In the genomic region with DNA sequence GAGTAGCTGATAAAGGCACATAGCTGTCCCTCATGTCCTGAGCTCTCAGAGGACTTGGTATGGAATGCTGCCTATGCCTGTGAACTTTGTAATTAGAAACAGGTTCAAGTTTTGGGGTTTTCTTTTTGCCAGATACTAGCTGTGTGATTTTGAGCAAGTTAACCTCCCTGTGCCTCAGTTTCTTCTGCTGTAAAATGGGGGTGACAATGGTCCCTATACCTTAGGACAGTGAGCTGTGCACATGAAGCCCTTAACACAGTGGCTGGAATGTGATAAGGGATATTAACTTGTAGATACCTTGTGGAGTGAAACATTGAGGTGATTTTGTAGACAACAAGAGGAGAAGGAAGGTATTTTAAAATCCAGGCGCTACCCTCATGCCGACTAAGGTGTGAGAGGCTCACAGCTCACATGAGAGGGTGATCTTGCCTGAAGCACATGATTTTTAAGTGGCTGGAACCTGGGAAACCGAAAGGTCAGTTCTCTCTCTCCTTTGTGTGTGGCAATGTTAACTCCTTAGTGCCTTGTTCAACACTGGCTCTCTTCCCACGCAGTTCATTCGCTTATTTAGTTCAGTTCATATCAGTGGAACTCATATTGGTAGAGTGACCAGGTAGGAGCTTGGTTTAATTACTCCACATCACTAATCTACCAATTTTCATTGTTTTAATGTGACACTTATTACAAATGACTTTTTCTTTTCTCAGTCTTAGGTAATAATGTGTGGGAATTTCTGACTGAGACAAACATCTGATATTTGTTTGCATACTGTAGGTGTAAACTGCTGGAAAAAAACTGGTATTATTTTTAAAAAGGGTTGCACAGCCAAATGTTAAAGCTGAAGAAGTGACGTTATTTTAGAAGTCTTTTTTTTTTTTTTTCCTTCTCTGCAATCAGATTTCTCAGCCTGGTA, we compare ENCODE assay signal across 15 cellular contexts.
DNase-seq lines count a peak whose midpoint lies in the region; ATAC-seq, FAIRE-seq and TF ChIP-seq lines count a peak whose summit lies in the region.
"Had no signal": no experiment of that assay in that cellular context is flagged by ENCODE, and none has a peak within 500 bp of the region (broad histone marks: within the 10 kb centered on the region; RNA-seq: fewer than 3 reads in every experiment).

No MANE protein-coding gene starts in this region.

- no peak overlapping the region for H3K4me2 ChIP-seq in GM12878 (ENCODE audit: control insufficient read depth, insufficient read depth)

- no peak overlapping the region for H2AFZ ChIP-seq in GM12878 (ENCODE audit: control insufficient read depth, low read depth, low read length)

- TF ChIP-seq CTCF in GM12878 (IDR thresholded peaks at IDR 0.05 in 2 of 3, conservative IDR thresholded peaks at IDR 0.05 in 1 of 3; ENCODE audit: control insufficient read depth in 2 of 3, extremely low read depth in 1 of 3, insufficient read depth in 1 of 3, low read depth in 3 of 3, low read length in 3 of 3) (no peak), retinal pigment epithelial cell (conservative IDR thresholded peaks at IDR 0.05; ENCODE audit: low read depth, low read length) (no peak)

- no peaks in the 10 kb centered on the region for H4K20me1 ChIP-seq in GM12878 (ENCODE audit: control insufficient read depth, insufficient read depth)

- WGBS in GM12878 (ENCODE audit: insufficient coverage, insufficient replicate concordance, low lambda C conversion rate, missing lambda C conversion rate): 83% methylated on average over 6 of the region's 6 CpGs

- H3K4me3 ChIP-seq in GM12878 (no peak overlapping the region), retinal pigment epithelial cell (ENCODE audit: low read length) (no peak overlapping the region)
- H3K4me3 ChIP-seq: transverse colon had no signal

- SMC1A ChIA-PET in GM12878 (lab: Charles Lee; ENCODE audit: uncharacterized antibody, unreplicated experiment): interaction anchor here (0.8 to 23.0 kb wide), 20 partner anchors 9 to 330 kb away, joined by 3 to 429 read pairs (median 4); no protein-coding TSS in a partner anchor

- RAD21 ChIA-PET in GM12878 (lab: Charles Lee; ENCODE audit: unreplicated experiment): interaction anchor here (0.6 to 13.5 kb wide), 21 partner anchors 8 to 328 kb away, joined by 3 to 264 read pairs (median 4); a partner anchor contains a TSS

- ATAC-seq in GM12878: peak; percentile 58

- no peaks in the 10 kb centered on the region for H3K9me3 ChIP-seq in GM12878 (replicated peaks; ENCODE audit: control insufficient read depth, insufficient read depth, low read length)
- H3K9me3 ChIP-seq: transverse colon had no signal

- H3K9ac ChIP-seq in GM12878 (ENCODE audit: control insufficient read depth, insufficient read depth, low read length): no peak overlapping the region

- POLR2A ChIA-PET in GM12878 (lab: Charles Lee): interaction anchor here (0.6 to 2.1 kb wide), 12 partner anchors 10 to 324 kb away, joined by 3 to 23 read pairs (median 4); no protein-coding TSS in a partner anchor

- peak; percentile 8 for DNase-seq in NCI-H1092 treated with DMSO at 0.1 percent for 48 hours (lab: John Stamatoyannopoulos, UW)
- no peak for DNase-seq in NCI-H1092 (lab: John Stamatoyannopoulos, UW)
- DNase-seq in GM12878 (ENCODE audit: low read depth, low spot score): no peak
- peak; percentile 48 for DNase-seq in islet precursor cell
- peak; percentile 64 for DNase-seq in retinal pigment epithelial cell (ENCODE audit: low read depth)
- no peak for DNase-seq in amniotic stem cell (lab: John Stamatoyannopoulos, UW)
- no peak for DNase-seq in ecto neural progenitor cell (ENCODE audit: low spot score)
- no peak for DNase-seq in stimulated activated CD4-positive, alpha-beta T cell treated with anti-CD3 and anti-CD28 coated beads, Interleukin-2, amount 100 ng/mL, for 48 hours
- DNase-seq: activated effector memory CD4-positive, alpha-beta T cell treated with anti-CD3 and anti-CD28 coated beads, Interleukin-2, amount 50 U/mL, for 16 hours; DMS79 treated with DMSO at 0.1 percent for 48 hours; effector CD8-positive, alpha-beta T cell; NCI-H187; transverse colon had no signal

- BruUV-seq in GM12878 (replicated peaks; lab: Mats Ljungman, UMichigan): no TSS peak

- H3K27me3 ChIP-seq in GM12878 (replicated peaks in 1 of 2; ENCODE audit: control insufficient read depth in 2 of 2, insufficient read depth in 2 of 2, low read length in 1 of 2): no peaks in the 10 kb centered on the region
- H3K27me3 ChIP-seq: transverse colon had no signal

- no peak for TF ChIP-seq EP300 in GM12878 (IDR thresholded peaks at IDR 0.05; ENCODE audit: borderline replicate concordance in 1 of 2, control insufficient read depth in 1 of 2, low read depth in 2 of 2, low read length in 2 of 2)

- in situ Hi-C loops in GM12878 (cut with MboI): no loop called here

- no peaks in the 10 kb centered on the region for H3K4me1 ChIP-seq in GM12878 (ENCODE audit: control insufficient read depth, insufficient read depth, low read length)

- TF ChIP-seq POLR2A in GM12878 (IDR thresholded peaks at IDR 0.05; ENCODE audit: low read depth, low read length): no peak

- H3K27ac ChIP-seq in GM12878 (ENCODE audit: control insufficient read depth, insufficient read depth): no peak overlapping the region
- H3K27ac ChIP-seq: 22Rv1, C4-2B, transverse colon had no signal

- CTCF ChIA-PET in GM12878 (lab: Yijun Ruan, JAX): interaction anchor here (0.5 to 2.1 kb wide), 12 partner anchors 9 to 380 kb away, joined by 3 to 17 read pairs (median 4); no protein-coding TSS in a partner anchor

- peaks cover 5 to 8% of the 10 kb centered on the region in 2 experiments for H3K36me3 ChIP-seq in GM12878 (ENCODE audit: control insufficient read depth in 2 of 2, insufficient read depth in 2 of 2, low read length in 1 of 2)
- H3K36me3 ChIP-seq: transverse colon had no signal

- intact Hi-C loops in GM12878 (cut with micrococcal nuclease; ENCODE audit: unreplicated experiment): no loop called here

- FAIRE-seq in GM12878 (lab: Jason Lieb, UNC): no peak

- H3K79me2 ChIP-seq in GM12878 (ENCODE audit: control insufficient read depth, insufficient read depth, low read length): no peaks in the 10 kb centered on the region

- no peak for TF ChIP-seq RAD21 in GM12878 (IDR thresholded peaks at IDR 0.05; ENCODE audit: insufficient read depth, low read depth, low read length)

TF ChIP-seq in GM12878, 131 proteins besides CTCF, POLR2A, EP300 and RAD21 (continues in another document):
- TF ChIP-seq LARP7 (IDR thresholded peaks at IDR 0.05): no peak
- no peak for TF ChIP-seq PAX5 (IDR thresholded peaks at IDR 0.05; ENCODE audit: borderline replicate concordance, low read depth, low read length)
- no peak for TF ChIP-seq CBX3 (IDR thresholded peaks at IDR 0.05; ENCODE audit: borderline replicate concordance, low read depth)
- TF ChIP-seq, protein P1, sequence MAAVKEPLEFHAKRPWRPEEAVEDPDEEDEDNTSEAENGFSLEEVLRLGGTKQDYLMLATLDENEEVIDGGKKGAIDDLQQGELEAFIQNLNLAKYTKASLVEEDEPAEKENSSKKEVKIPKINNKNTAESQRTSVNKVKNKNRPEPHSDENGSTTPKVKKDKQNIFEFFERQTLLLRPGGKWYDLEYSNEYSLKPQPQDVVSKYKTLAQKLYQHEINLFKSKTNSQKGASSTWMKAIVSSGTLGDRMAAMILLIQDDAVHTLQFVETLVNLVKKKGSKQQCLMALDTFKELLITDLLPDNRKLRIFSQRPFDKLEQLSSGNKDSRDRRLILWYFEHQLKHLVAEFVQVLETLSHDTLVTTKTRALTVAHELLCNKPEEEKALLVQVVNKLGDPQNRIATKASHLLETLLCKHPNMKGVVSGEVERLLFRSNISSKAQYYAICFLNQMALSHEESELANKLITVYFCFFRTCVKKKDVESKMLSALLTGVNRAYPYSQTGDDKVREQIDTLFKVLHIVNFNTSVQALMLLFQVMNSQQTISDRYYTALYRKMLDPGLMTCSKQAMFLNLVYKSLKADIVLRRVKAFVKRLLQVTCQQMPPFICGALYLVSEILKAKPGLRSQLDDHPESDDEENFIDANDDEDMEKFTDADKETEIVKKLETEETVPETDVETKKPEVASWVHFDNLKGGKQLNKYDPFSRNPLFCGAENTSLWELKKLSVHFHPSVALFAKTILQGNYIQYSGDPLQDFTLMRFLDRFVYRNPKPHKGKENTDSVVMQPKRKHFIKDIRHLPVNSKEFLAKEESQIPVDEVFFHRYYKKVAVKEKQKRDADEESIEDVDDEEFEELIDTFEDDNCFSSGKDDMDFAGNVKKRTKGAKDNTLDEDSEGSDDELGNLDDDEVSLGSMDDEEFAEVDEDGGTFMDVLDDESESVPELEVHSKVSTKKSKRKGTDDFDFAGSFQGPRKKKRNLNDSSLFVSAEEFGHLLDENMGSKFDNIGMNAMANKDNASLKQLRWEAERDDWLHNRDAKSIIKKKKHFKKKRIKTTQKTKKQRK (IDR thresholded peaks at IDR 0.05; ENCODE audit: low read depth, low read length): no peak
- peak; percentile 58; the same call in 1 of the 2 replicates for TF ChIP-seq DPF2 (IDR thresholded peaks at IDR 0.05)
- TF ChIP-seq YBX1 (IDR thresholded peaks at IDR 0.05): no peak
- TF ChIP-seq RCOR1 (conservative IDR thresholded peaks at IDR 0.05; ENCODE audit: low read depth, low read length): no peak
- 0 out of 2 replicates have a peak, but pooled peaks have one; percentile 26 for TF ChIP-seq ZNF207 (IDR thresholded peaks at IDR 0.05; ENCODE audit: borderline replicate concordance)
- no peak for TF ChIP-seq KLF5 (IDR thresholded peaks at IDR 0.05; ENCODE audit: partially characterized antibody)
- TF ChIP-seq ZSCAN29 (IDR thresholded peaks at IDR 0.05): no peak
- TF ChIP-seq ASH2L (IDR thresholded peaks at IDR 0.05; ENCODE audit: borderline replicate concordance, low read depth): no peak
- TF ChIP-seq MXI1 (IDR thresholded peaks at IDR 0.05; ENCODE audit: low read depth, low read length): no peak
- TF ChIP-seq IRF4 (IDR thresholded peaks at IDR 0.05; ENCODE audit: low read depth, low read length): no peak
- TF ChIP-seq SUZ12 (IDR thresholded peaks at IDR 0.05; ENCODE audit: unreplicated experiment): no peak
- no peak for TF ChIP-seq ZNF274 (IDR thresholded peaks at IDR 0.05; ENCODE audit: insufficient read depth, insufficient read length)
- TF ChIP-seq JUND (IDR thresholded peaks at IDR 0.05; ENCODE audit: low read depth, low read length): no peak
- no peak; the same call in 1 of the 2 replicates for TF ChIP-seq NFIC (IDR thresholded peaks at IDR 0.05; ENCODE audit: low read depth, low read length)
- TF ChIP-seq SREBF1 (IDR thresholded peaks at IDR 0.05; ENCODE audit: low read length): no peak
- no peak for TF ChIP-seq RB1 (IDR thresholded peaks at IDR 0.05; ENCODE audit: borderline replicate concordance)

Comparison
In these comparisons a context has a peak if more than half of its experiments do, and no peak if none do; other contexts are left out.
1. DNase-seq: peak in NCI-H1092 treated with DMSO at 0.1 percent for 48 hours (single experiment), islet precursor cell (single experiment) and retinal pigment epithelial cell (single experiment); none in NCI-H1092 (single experiment), GM12878 (single experiment), amniotic stem cell (single experiment), ecto neural progenitor cell (single experiment) and stimulated activated CD4-positive, alpha-beta T cell treated with anti-CD3 and anti-CD28 coated beads, Interleukin-2, amount 100 ng/mL, for 48 hours (0 of 2).